9 cellular contexts compared by ENCODE assay signal in the genomic region with DNA sequence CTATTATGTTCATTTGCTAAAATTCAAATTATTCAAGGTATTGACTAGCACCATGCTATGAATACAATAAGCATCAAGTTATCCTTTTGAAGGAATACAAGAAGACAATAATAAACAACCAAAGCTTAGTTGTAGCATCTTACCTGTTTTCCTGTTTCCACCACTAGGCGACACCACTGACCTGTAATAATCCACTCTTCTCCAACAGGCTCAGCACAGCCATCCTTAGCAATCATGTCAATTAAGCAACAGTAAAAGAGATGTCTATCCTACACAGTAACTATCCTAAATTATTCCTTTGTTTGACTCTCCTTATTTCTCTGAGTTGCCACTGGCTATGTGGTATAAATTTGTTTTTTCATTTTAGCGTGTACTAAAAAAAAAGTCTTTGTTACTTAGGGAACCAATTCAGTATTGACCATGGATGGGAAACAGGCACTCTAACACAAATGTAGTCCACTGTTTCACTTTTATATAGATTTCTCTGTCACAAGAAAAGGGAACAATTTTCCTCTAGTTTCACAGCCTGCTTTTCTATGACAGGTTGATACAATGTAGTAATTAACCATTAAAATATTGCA. TPM values are rescaled to one million over a fixed set of nuclear protein-coding genes. Genes with fewer than 3 reads are reported as not detected.
DNase-seq lines count a peak whose midpoint lies in the region; ATAC-seq and TF ChIP-seq lines count a peak whose summit lies in the region.
"Had no signal": no experiment of that assay in that cellular context is flagged by ENCODE, and none has a peak within 500 bp of the region (broad histone marks: within the 10 kb centered on the region; RNA-seq: fewer than 3 reads in every experiment).

No MANE protein-coding gene starts in this region.

- no peaks in the 10 kb centered on the region for H3K9me3 Mint-ChIP-seq in endothelial cell (ENCODE audit: unreplicated experiment)
- no peaks in the 10 kb centered on the region for H3K9me3 Mint-ChIP-seq in mesothelial cell of epicardium

- no peaks in the 10 kb centered on the region for H3K36me3 Mint-ChIP-seq in endothelial cell (ENCODE audit: low read depth, unreplicated experiment)
- no peaks in the 10 kb centered on the region for H3K36me3 Mint-ChIP-seq in mesothelial cell of epicardium
- H3K36me3 Mint-ChIP-seq: activated naive CD8-positive, alpha-beta T cell had no signal

- DNase-seq in DMS 273 (lab: John Stamatoyannopoulos, UW; ENCODE audit: unreplicated experiment) (peak; percentile 60), DMS 273 treated with DMSO at 0.1 percent for 48 hours (lab: John Stamatoyannopoulos, UW) (no peak), KBM-7 (peak; percentile 59), RKO (ENCODE audit: low spot score) (peak; percentile 70), endothelial cell (ENCODE audit: low spot score) (peak; percentile 54), mesothelial cell of epicardium (ENCODE audit: low spot score in 2 of 2, unreplicated experiment in 2 of 2) (peak in 1 of 2 experiments; percentile 54)

- H3K4me3 Mint-ChIP-seq in endothelial cell (ENCODE audit: unreplicated experiment), result no peak overlapping the region
- no peak overlapping the region for H3K4me3 Mint-ChIP-seq in mesothelial cell of epicardium
- H3K4me3 Mint-ChIP-seq: activated naive CD8-positive, alpha-beta T cell had no signal

- TF ChIP-seq CTCF in endothelial cell (IDR thresholded peaks at IDR 0.05; ENCODE audit: unreplicated experiment), result peak; percentile 77
- peak; percentile 83 for TF ChIP-seq CTCF in mesothelial cell of epicardium (IDR thresholded peaks at IDR 0.05; ENCODE audit: unreplicated experiment)

- no peaks in the 10 kb centered on the region for H3K4me1 Mint-ChIP-seq in endothelial cell (ENCODE audit: unreplicated experiment)
- peaks cover 12% of the 10 kb centered on the region for H3K4me1 Mint-ChIP-seq in mesothelial cell of epicardium

- in situ Hi-C loops in KBM-7 (cut with MboI; ENCODE audit: low pct_unique_long_range_greater_than_20kb, low sequenced_read_pairs), result no loop called here

- peak; percentile 80 for ATAC-seq in GM21360 (IDR thresholded peaks at IDR 0.05; ENCODE audit: unreplicated experiment)
- ATAC-seq in HG03025 (IDR thresholded peaks at IDR 0.05; ENCODE audit: low FRiP score, unreplicated experiment), result no peak

- H3K27ac Mint-ChIP-seq in endothelial cell (ENCODE audit: unreplicated experiment) (no peak overlapping the region), mesothelial cell of epicardium (peak overlapping the region; percentile 8)
- H3K27ac Mint-ChIP-seq: activated naive CD8-positive, alpha-beta T cell had no signal

- no peaks in the 10 kb centered on the region for H3K27me3 Mint-ChIP-seq in endothelial cell (ENCODE audit: unreplicated experiment)
- peaks cover 9% of the 10 kb centered on the region for H3K27me3 Mint-ChIP-seq in mesothelial cell of epicardium (ENCODE audit: low read depth)

RNA-seq across cellular contexts. Expression of gene PCA3, which starts 46.2 kb away (rescaled TPM):
- total RNA-seq in endothelial cell (ENCODE audit: unreplicated experiment) (0.62 TPM), mesothelial cell of epicardium (not detected in 3 replicates)
